Comparison of ENCODE assay signal across 22 cellular contexts in genomic region chr13:105341256-105341655, GRCh38.
"Had no signal": no experiment of that assay in that cellular context is flagged by ENCODE, and none has a peak within 500 bp of the region (broad histone marks: within the 10 kb centered on the region; RNA-seq: fewer than 3 reads in every experiment).

No MANE protein-coding gene starts in this region.

- H3K79me2 ChIP-seq: hepatocyte had no signal

- DNase-seq: islet precursor cell; left ventricle myocardium inferior; midbrain; mucosa of descending colon; naive thymus-derived CD4-positive, alpha-beta T cell; ovary; posterior cingulate gyrus; retina; right cardiac atrium; stimulated activated CD4-positive, alpha-beta T cell treated with anti-CD3 and anti-CD28 coated beads, Interleukin-12 subunit alpha, Interleukin-12 subunit beta, amount 100 ng/mL, for 4 hours; stimulated activated CD4-positive, alpha-beta T cell treated with anti-CD3 and anti-CD28 coated beads, Interleukin-15, amount 100 ng/mL, for 24 hours; stimulated activated CD4-positive, alpha-beta T cell treated with anti-CD3 and anti-CD28 coated beads, Interleukin-2, amount 100 ng/mL, for 24 hours; stimulated activated CD4-positive, alpha-beta T cell treated with anti-CD3 and anti-CD28 coated beads, Interleukin-4, amount 100 ng/mL, for 1 hour; stimulated activated naive B cell treated with anti-CD40 and anti-IgM and Interleukin-4, amounts not matched to agents 10 μg/mL and 1 μg/mL and 100 μg/mL, for 72 hours; stimulated activated naive CD8-positive, alpha-beta T cell treated with anti-CD3 and anti-CD28 coated beads, Interleukin-15, Interleukin-2, amounts not matched to agents 100 U/mL and 50 U/mL, for 24 hours; stomach; testis; tibial artery; uterus had no signal

- H3K27me3 ChIP-seq: hepatocyte, ovary, stomach, testis, tibial artery, uterus had no signal

- H2AFZ ChIP-seq: hepatocyte had no signal

- H3K36me3 ChIP-seq: left ventricle myocardium inferior, ovary, prostate gland, stomach, tibial artery, uterus had no signal

- H3K4me1 ChIP-seq: left ventricle myocardium inferior, prostate gland, stomach, testis, uterus had no signal

- H3K27ac ChIP-seq: hepatocyte, left ventricle myocardium inferior, ovary, prostate gland, skin epidermis, stomach, testis, tibial artery, uterus had no signal

- H3K4me2 ChIP-seq: hepatocyte had no signal

- H3K4me3 ChIP-seq: hepatocyte, left ventricle myocardium inferior, mucosa of descending colon, ovary, prostate gland, skin epidermis, stomach, testis, tibial artery, uterus had no signal

- H3K9me3 ChIP-seq: left ventricle myocardium inferior, mucosa of descending colon, ovary, prostate gland, stomach, testis, tibial artery, uterus had no signal
